ENCODE assay signal across 19 cellular contexts in genomic region chr10:127198307-127198706, GRCh38. TPM values are rescaled to one million over a fixed set of nuclear protein-coding genes. Genes with fewer than 3 reads are reported as not detected.
DNase-seq lines count a peak whose midpoint lies in the region; ATAC-seq and TF ChIP-seq lines count a peak whose summit lies in the region.
"Had no signal": no experiment of that assay in that cellular context is flagged by ENCODE, and none has a peak within 500 bp of the region (broad histone marks: within the 10 kb centered on the region; RNA-seq: fewer than 3 reads in every experiment).

No MANE protein-coding gene starts in this region.

- H3K4me1 ChIP-seq in BLaER1, result peaks cover 19% of the 10 kb centered on the region
- no peaks in the 10 kb centered on the region for H3K4me1 ChIP-seq in foreskin keratinocyte

- peaks cover 19% of the 10 kb centered on the region for H3K9me3 ChIP-seq in BLaER1
- H3K9me3 ChIP-seq: heart left ventricle, sigmoid colon had no signal

- H3K27me3 ChIP-seq in BLaER1, result peaks cover 20% of the 10 kb centered on the region
- peaks cover 24% of the 10 kb centered on the region for H3K27me3 ChIP-seq in foreskin keratinocyte

- no peak overlapping the region for H3K9ac ChIP-seq in BLaER1

- no peaks in the 10 kb centered on the region for H4K20me1 ChIP-seq in BLaER1

- no peaks in the 10 kb centered on the region for H3K36me3 ChIP-seq in BLaER1
- H3K36me3 ChIP-seq: sigmoid colon had no signal

- H3K4me2 ChIP-seq in BLaER1, result peak overlapping the region; percentile 60; the same call in 1 of the 2 replicates

- TF ChIP-seq CTCF in 22Rv1 (IDR thresholded peaks at IDR 0.05) (peak; percentile 33), foreskin keratinocyte (conservative IDR thresholded peaks at IDR 0.05) (peak; percentile 19)

- peak; percentile 27; the same call in 1 of the 3 replicates for ATAC-seq in SK-N-SH treated with all-trans-retinoic acid at 6 μM for 48 hours
- no peak for ATAC-seq in foreskin keratinocyte
- ATAC-seq in stimulated activated naive CD8-positive, alpha-beta T cell treated with anti-CD3 and anti-CD28 coated beads, Interleukin-15, Interleukin-2, amounts not matched to agents 100 U/mL and 50 U/mL, for 24 hours, result no peak
- ATAC-seq: esophagus mucosa, heart left ventricle had no signal

- no peak overlapping the region for H3K4me3 ChIP-seq in BLaER1
- H3K4me3 ChIP-seq: heart left ventricle, sigmoid colon had no signal

- no peak for DNase-seq in foreskin keratinocyte
- no peak for DNase-seq in DMS53 treated with DMSO at 0.1 percent for 48 hours (lab: John Stamatoyannopoulos, UW; ENCODE audit: unreplicated experiment)
- no peak for DNase-seq in activated gamma-delta T cell treated with Interleukin-2 at 50 U/mL for 16 hours
- DNase-seq in NCI-H2081 treated with DMSO at 0.1 percent for 48 hours (lab: John Stamatoyannopoulos, UW), result no peak
- no peak for DNase-seq in stimulated activated naive CD8-positive, alpha-beta T cell treated with anti-CD3 and anti-CD28 coated beads, Interleukin-15, Interleukin-2, amounts not matched to agents 100 U/mL and 50 U/mL, for 24 hours
- DNase-seq: C1 segment of cervical spinal cord; heart left ventricle; islet precursor cell; NCI-H1105 treated with DMSO at 0.1 percent for 48 hours; NCI-H2227 treated with DMSO at 0.1 percent for 48 hours; SHP77 treated with DMSO at 0.1 percent for 48 hours; sigmoid colon; stimulated activated CD4-positive, alpha-beta T cell treated with anti-CD3 and anti-CD28 coated beads, Interleukin-2, amount 100 ng/mL, for 48 hours had no signal

- H3K27ac ChIP-seq in 22Rv1 (no peak overlapping the region), BLaER1 (no peak overlapping the region), foreskin keratinocyte (no peak overlapping the region)
- H3K27ac ChIP-seq: heart left ventricle, sigmoid colon had no signal

TF ChIP-seq in SK-N-SH treated with all-trans-retinoic acid at 6 μM for 48 hours, 23 proteins besides CTCF, POLR2A, EP300 and RAD21:
- TF ChIP-seq ISL1 (CRISPR knock-in tag; IDR thresholded peaks at IDR 0.05) (no peak), OSR1 (CRISPR knock-in tag; IDR thresholded peaks at IDR 0.05) (no peak), BACH2 (CRISPR knock-in tag; IDR thresholded peaks at IDR 0.05; ENCODE audit: borderline replicate concordance) (no peak), RARB (CRISPR knock-in tag; IDR thresholded peaks at IDR 0.05) (no peak), ESRRG (CRISPR knock-in tag; IDR thresholded peaks at IDR 0.05) (no peak), CSDC2 (CRISPR knock-in tag; IDR thresholded peaks at IDR 0.05) (no peak), ZC3H10 (CRISPR knock-in tag; IDR thresholded peaks at IDR 0.05) (no peak), TOX (CRISPR knock-in tag; IDR thresholded peaks at IDR 0.05; ENCODE audit: borderline replicate concordance) (no peak), ARNTL (CRISPR knock-in tag; IDR thresholded peaks at IDR 0.05; ENCODE audit: borderline replicate concordance, low read depth) (no peak), GLIS3 (CRISPR knock-in tag; IDR thresholded peaks at IDR 0.05) (no peak), TSHZ2 (CRISPR knock-in tag; IDR thresholded peaks at IDR 0.05) (no peak), SNAI2 (CRISPR knock-in tag; IDR thresholded peaks at IDR 0.05) (no peak), ZFP30 (CRISPR knock-in tag; IDR thresholded peaks at IDR 0.05) (no peak), ZNF565 (CRISPR knock-in tag; conservative IDR thresholded peaks at IDR 0.05; ENCODE audit: low read depth) (no peak)
TF ChIP-seq in SK-N-SH treated with all-trans-retinoic acid at 6 μM for 48 hours: peak in this region for 0.

RNA-seq across cellular contexts. Expression of gene INSYN2A, which starts 1.9 kb away (rescaled TPM):
- not detected in 2 replicates for total RNA-seq in foreskin keratinocyte
- polyA plus RNA-seq in foreskin keratinocyte, result not detected in 2 replicates
- total RNA-seq: Daoy, dermis microvascular lymphatic vessel endothelial cell, esophagus mucosa had no signal
